1 cellular context compared by ENCODE assay signal in the genomic region with DNA sequence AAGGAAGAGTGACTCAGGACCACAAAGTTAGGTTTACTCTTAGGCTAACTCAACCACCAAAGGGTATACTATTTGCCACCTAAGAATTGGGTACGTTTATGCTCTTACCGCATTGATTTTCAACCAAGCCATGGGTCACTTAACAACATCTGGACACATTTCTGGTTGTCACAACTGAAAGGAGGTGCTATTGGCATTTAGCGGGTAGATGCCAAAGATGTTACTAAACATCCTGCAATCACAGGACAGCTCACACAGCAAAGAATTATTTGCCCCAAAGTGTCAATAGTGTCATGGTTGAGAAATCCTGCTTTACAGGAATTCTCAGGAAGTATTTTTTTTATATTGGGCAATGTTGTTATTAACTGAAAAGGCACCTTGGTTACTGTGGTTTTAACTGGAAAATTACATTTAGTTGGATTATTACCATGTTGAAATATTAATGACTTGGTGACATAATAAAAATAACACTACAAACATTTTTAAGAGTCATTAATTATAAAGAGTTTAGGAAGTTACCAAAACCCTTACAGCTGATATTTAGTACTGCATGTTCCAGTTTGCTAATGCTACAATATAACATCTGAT.
TF ChIP-seq lines count a peak whose summit lies in the region.

No MANE protein-coding gene starts in this region.

TF ChIP-seq in HepG2, 621 proteins besides CTCF, POLR2A, EP300 and RAD21 (continued from another document):
- TF ChIP-seq ZNF609 (CRISPR knock-in tag; IDR thresholded peaks at IDR 0.05; ENCODE audit: borderline replicate concordance) = no peak
- TF ChIP-seq, protein P1, sequence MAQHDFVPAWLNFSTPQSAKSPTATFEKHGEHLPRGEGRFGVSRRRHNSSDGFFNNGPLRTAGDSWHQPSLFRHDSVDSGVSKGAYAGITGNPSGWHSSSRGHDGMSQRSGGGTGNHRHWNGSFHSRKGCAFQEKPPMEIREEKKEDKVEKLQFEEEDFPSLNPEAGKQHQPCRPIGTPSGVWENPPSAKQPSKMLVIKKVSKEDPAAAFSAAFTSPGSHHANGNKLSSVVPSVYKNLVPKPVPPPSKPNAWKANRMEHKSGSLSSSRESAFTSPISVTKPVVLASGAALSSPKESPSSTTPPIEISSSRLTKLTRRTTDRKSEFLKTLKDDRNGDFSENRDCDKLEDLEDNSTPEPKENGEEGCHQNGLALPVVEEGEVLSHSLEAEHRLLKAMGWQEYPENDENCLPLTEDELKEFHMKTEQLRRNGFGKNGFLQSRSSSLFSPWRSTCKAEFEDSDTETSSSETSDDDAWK (CRISPR knock-in tag; IDR thresholded peaks at IDR 0.05) = no peak
- TF ChIP-seq SMAD9 (CRISPR knock-in tag; IDR thresholded peaks at IDR 0.05) = no peak
- TF ChIP-seq RFXANK (CRISPR knock-in tag; IDR thresholded peaks at IDR 0.05) = no peak
- no peak for TF ChIP-seq ZNF160 (CRISPR knock-in tag; IDR thresholded peaks at IDR 0.05)
- no peak for TF ChIP-seq PRDM10 (CRISPR knock-in tag; IDR thresholded peaks at IDR 0.05; ENCODE audit: low read depth)
- TF ChIP-seq SRF (IDR thresholded peaks at IDR 0.05; ENCODE audit: low read depth, low read length) = no peak
- no peak for TF ChIP-seq FOXJ3 (CRISPR knock-in tag; IDR thresholded peaks at IDR 0.05; ENCODE audit: borderline replicate concordance)
- no peak for TF ChIP-seq ZNF580 (CRISPR knock-in tag; IDR thresholded peaks at IDR 0.05; ENCODE audit: borderline replicate concordance, low read depth)
- TF ChIP-seq THAP11 (CRISPR knock-in tag; IDR thresholded peaks at IDR 0.05) = no peak
- TF ChIP-seq, protein P2, sequence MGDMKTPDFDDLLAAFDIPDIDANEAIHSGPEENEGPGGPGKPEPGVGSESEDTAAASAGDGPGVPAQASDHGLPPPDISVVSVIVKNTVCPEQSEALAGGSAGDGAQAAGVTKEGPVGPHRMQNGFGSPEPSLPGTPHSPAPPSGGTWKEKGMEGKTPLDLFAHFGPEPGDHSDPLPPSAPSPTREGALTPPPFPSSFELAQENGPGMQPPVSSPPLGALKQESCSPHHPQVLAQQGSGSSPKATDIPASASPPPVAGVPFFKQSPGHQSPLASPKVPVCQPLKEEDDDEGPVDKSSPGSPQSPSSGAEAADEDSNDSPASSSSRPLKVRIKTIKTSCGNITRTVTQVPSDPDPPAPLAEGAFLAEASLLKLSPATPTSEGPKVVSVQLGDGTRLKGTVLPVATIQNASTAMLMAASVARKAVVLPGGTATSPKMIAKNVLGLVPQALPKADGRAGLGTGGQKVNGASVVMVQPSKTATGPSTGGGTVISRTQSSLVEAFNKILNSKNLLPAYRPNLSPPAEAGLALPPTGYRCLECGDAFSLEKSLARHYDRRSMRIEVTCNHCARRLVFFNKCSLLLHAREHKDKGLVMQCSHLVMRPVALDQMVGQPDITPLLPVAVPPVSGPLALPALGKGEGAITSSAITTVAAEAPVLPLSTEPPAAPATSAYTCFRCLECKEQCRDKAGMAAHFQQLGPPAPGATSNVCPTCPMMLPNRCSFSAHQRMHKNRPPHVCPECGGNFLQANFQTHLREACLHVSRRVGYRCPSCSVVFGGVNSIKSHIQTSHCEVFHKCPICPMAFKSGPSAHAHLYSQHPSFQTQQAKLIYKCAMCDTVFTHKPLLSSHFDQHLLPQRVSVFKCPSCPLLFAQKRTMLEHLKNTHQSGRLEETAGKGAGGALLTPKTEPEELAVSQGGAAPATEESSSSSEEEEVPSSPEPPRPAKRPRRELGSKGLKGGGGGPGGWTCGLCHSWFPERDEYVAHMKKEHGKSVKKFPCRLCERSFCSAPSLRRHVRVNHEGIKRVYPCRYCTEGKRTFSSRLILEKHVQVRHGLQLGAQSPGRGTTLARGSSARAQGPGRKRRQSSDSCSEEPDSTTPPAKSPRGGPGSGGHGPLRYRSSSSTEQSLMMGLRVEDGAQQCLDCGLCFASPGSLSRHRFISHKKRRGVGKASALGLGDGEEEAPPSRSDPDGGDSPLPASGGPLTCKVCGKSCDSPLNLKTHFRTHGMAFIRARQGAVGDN (CRISPR knock-in tag; IDR thresholded peaks at IDR 0.05) = no peak
